9 cellular contexts compared by ENCODE assay signal in the genomic region with DNA sequence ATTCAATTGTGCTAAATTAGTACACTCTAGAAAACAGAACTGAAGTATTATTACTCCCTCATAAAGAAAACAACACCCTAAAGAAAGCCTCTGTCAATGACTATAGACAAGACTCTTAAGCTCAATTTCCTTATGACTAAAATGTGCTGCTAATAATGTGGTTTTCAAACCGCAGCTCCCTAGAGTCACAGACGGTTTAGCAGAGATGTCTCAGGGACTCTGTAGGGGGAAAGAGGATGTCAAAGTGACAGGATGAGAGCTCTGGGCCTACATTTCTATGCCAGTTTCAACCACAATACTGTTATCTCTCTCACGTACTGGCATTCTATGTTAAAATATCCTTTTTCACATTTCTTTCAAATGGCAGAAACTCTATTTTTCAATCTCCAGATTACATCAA. TPM values are rescaled to one million over a fixed set of nuclear protein-coding genes. Genes with fewer than 3 reads are reported as not detected.
DNase-seq lines count a peak whose midpoint lies in the region; ATAC-seq lines count a peak whose summit lies in the region.
"Had no signal": no experiment of that assay in that cellular context is flagged by ENCODE, and none has a peak within 500 bp of the region (broad histone marks: within the 10 kb centered on the region; RNA-seq: fewer than 3 reads in every experiment).

No MANE protein-coding gene starts in this region.

- peak; percentile 95 to 96 for DNase-seq in Kasumi-1 (lab: John Stamatoyannopoulos, UW)
- DNase-seq in central memory CD4-positive, alpha-beta T cell = peak; percentile 40
- DNase-seq in NCI-H82 treated with DMSO at 0.1 percent for 48 hours (lab: John Stamatoyannopoulos, UW; ENCODE audit: unreplicated experiment) = no peak
- DNase-seq in amygdala (lab: John Stamatoyannopoulos, UW) = no peak
- no peak for DNase-seq in posterior vena cava (ENCODE audit: low spot score)
- no peak for DNase-seq in pons (ENCODE audit: low spot score)
- DNase-seq: right lobe of liver had no signal

- peak; percentile 99 for ATAC-seq in GM18499 (IDR thresholded peaks at IDR 0.05; ENCODE audit: insufficient read depth, unreplicated experiment)
- peak; percentile 100 for ATAC-seq in GM21619 (IDR thresholded peaks at IDR 0.05; ENCODE audit: unreplicated experiment)

- intact Hi-C loops in posterior vena cava (cut with DNase I) = no loop called here

RNA-seq across cellular contexts. Expression of a gene that starts 37.6 kb away (rescaled TPM):
- total RNA-seq in posterior vena cava = 1 to 10 TPM; 3.4 TPM

RNA-seq across cellular contexts. Expression of a gene that starts 43.3 kb away (rescaled TPM):
- 10 to 100 TPM; 48.5 to 62.0 TPM for total RNA-seq in posterior vena cava

RNA-seq across cellular contexts. Expression of a gene that starts 44.2 kb away (rescaled TPM):
- total RNA-seq in posterior vena cava = 1 to 10 TPM; 8.6 to 9.4 TPM

Comparison
In these comparisons a context has a peak if more than half of its experiments do, and no peak if none do; other contexts are left out.
1. DNase-seq: peak in Kasumi-1 (2 of 2) and central memory CD4-positive, alpha-beta T cell (single experiment); none in NCI-H82 treated with DMSO at 0.1 percent for 48 hours (single experiment), amygdala (0 of 56), posterior vena cava (single experiment) and pons (single experiment).